ENCODE assay signal across 1 cellular context in the genomic region with DNA sequence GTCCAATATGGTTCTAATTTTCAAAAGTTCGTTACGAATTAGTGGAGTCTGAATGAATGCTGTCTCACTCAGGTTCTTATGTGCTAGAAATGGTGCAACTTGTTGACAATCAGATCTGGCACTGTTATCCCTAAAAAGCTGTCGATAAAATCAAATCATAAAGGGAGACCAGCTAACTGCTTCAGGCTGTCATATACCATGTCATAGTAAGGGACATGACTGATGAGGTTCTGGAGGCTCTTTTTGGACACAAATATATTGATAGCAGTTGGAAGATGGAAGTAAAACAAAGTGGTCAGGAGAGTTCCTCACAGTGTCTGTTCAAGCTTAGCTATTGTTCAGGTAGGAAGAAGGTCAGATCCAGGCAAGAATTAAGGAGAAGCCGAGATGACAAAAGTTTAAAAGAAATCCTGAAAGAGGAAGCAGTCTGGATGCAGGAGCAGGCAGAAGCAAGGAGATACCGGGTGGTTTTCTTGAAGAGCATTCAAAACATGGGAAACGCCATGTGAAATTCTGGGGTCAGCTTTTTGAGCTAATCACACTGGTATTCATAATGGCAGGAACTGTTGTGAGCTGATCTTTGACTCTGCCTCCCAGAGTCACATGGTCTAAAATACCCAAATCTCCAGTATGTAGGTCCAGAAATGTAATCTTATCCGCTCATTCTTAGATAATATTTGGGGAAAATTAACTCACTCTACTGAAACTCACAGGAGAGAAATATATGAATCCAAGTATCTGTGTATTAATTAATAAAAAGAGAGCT.
A peak's percentile ranks its signal among the peaks of the same experiment; 100 is the strongest.
TF ChIP-seq lines count a peak whose summit lies in the region.

No MANE protein-coding gene starts in this region.

TF ChIP-seq in endothelial cell of umbilical vein, 7 proteins besides CTCF, POLR2A, EP300 and RAD21:
- TF ChIP-seq JUN (IDR thresholded peaks at IDR 0.05; ENCODE audit: borderline replicate concordance, insufficient read depth, insufficient read length, low read depth), result peak; percentile 70
- TF ChIP-seq, protein P1, sequence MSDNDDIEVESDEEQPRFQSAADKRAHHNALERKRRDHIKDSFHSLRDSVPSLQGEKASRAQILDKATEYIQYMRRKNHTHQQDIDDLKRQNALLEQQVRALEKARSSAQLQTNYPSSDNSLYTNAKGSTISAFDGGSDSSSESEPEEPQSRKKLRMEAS (IDR thresholded peaks at IDR 0.05; ENCODE audit: insufficient read depth, insufficient read length), result peak; percentile 58
- peak; percentile 27 for TF ChIP-seq FOS (IDR thresholded peaks at IDR 0.05; ENCODE audit: borderline replicate concordance, insufficient read depth, low read length)
- TF ChIP-seq POLR2AphosphoS5 (IDR thresholded peaks at IDR 0.05; ENCODE audit: insufficient read depth, low read depth, low read length), result no peak
